ENCODE assay signal across 8 cellular contexts in the genomic region with DNA sequence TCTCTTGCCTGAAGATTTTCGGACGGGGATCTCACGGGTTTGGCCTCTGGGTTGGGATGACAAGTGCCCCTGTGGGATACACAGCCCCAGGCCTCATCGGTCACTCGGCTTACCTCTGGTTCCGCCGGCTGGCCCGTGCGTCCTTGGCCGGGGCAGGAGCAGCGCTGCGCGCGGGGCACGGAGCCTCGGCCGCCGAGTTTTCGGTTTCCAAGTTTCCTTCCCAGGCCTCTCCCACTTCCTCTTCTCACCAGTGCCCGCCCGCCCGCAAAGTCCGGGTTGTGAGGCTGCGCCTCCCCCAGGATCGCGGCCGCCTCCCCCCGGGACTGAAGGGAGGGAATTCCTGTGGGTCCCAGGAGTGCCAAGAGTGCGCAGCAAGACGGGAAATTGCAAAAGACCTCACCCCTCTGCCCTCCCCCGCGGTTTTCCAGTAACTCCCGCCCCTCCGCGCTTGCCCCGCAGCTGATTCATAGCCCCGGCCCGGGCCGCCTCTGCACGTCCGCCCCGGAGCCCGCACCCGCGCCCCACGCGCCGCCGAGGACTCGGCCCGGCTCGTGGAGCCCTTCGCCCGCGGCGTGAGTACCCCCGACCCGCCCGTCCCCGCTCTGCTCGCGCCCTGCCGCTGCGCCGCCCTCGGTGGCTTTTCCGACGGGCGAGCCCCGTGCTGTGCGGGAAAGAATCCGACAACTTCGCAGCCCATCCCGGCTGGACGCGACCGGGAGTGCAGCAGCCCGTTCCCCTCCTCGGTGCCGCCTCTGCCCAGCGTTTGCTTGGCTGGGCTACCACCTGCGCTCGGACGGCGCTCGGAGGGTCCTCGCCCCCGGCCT. TPM values are rescaled to one million over a fixed set of nuclear protein-coding genes. Genes with fewer than 3 reads are reported as not detected.
DNase-seq lines count a peak whose midpoint lies in the region; ATAC-seq lines count a peak whose summit lies in the region.

TSS of gene OSMR (plus strand) at position 458 of the 824 bp plus-strand sequence. CDS start 23,033 bp downstream, outside the sequence.

- peaks cover 43% of the 10 kb centered on the region for H3K27me3 ChIP-seq in iPS-18a (ENCODE audit: control insufficient read depth, insufficient read depth, low read length)

- DNase-seq in DMS53 treated with DMSO at 0.1 percent for 48 hours (lab: John Stamatoyannopoulos, UW; ENCODE audit: unreplicated experiment): peak; percentile 5
- peak; percentile 65 for DNase-seq in MV-4-11 (lab: John Stamatoyannopoulos, UW)
- DNase-seq in T47D (ENCODE audit: low read depth in 1 of 2, low spot score in 1 of 2): peak; percentile 97 to 98
- DNase-seq in renal cortical epithelial cell (ENCODE audit: low read depth): peak; percentile 95

- H3K9ac ChIP-seq in iPS-18a (ENCODE audit: low read length): no peak within 1 kb of the TSS

- ATAC-seq in GM18511 (IDR thresholded peaks at IDR 0.05; ENCODE audit: unreplicated experiment): no peak
- ATAC-seq in GM21786 (IDR thresholded peaks at IDR 0.05; ENCODE audit: unreplicated experiment): no peak
- no peak for ATAC-seq in HG03097 (IDR thresholded peaks at IDR 0.05; ENCODE audit: low FRiP score, unreplicated experiment)

- no peaks in the 10 kb centered on the region for H3K36me3 ChIP-seq in iPS-18a (ENCODE audit: control insufficient read depth, low read depth, low read length)

- no peaks in the 10 kb centered on the region for H3K4me1 ChIP-seq in iPS-18a (ENCODE audit: control insufficient read depth, low read depth, low read length)

- H3K9me3 ChIP-seq in iPS-18a (ENCODE audit: control insufficient read depth, low read depth, low read length): no peaks in the 10 kb centered on the region

- peak within 1 kb of the TSS; percentile 67 for H3K4me3 ChIP-seq in iPS-18a (ENCODE audit: low read length)

- H3K27ac ChIP-seq in iPS-18a (ENCODE audit: low read length): no peak within 1 kb of the TSS

- in situ Hi-C loops in T47D (cut with HindIII; ENCODE audit: low pct_unique_long_range_greater_than_20kb, low sequenced_read_pairs): no loop called here

RNA-seq across cellular contexts. Expression of gene OSMR, which starts in this region (rescaled TPM):
- 47.1 and 148 TPM in 2 replicates for total RNA-seq in renal cortical epithelial cell

Comparison
In these comparisons a context has a peak if more than half of its experiments do, and no peak if none do; other contexts are left out.
1. DNase-seq: peak in every context shown above with its lines; median percentile 98 in T47D; 95 in renal cortical epithelial cell; 65 in MV-4-11; 5 in DMS53 treated with DMSO at 0.1 percent for 48 hours.